Comparison of ENCODE assay signal across 8 cellular contexts in genomic region chr1:162790985-162791357, GRCh38. TPM values are rescaled to one million over a fixed set of nuclear protein-coding genes. Genes with fewer than 3 reads are reported as not detected.
DNase-seq lines count a peak whose midpoint lies in the region; ATAC-seq and TF ChIP-seq lines count a peak whose summit lies in the region.
"Not testable (repeated sequence)": the region's sequence is repeated elsewhere in the genome, so short reads cannot be mapped to it uniquely, and the experiment has no call there.

No MANE protein-coding gene starts in this region.

- H3K4me1 ChIP-seq in duodenal mucosa (ENCODE audit: control insufficient read depth in 1 of 2, insufficient read depth in 2 of 2, low read length in 2 of 2); iPS-20b (ENCODE audit: insufficient read depth, low read length): not testable (repeated sequence)

- H3K9me3 Mint-ChIP-seq in activated CD8-positive, alpha-beta T cell treated with anti-CD3 and anti-CD28 coated beads for 36 hours; type B pancreatic cell: not testable (repeated sequence)

- ATAC-seq in activated CD8-positive, alpha-beta T cell treated with anti-CD3 and anti-CD28 coated beads for 36 hours = not testable (repeated sequence)
- peak; percentile 30 for ATAC-seq in omental fat pad (ENCODE audit: low FRiP score)

- TF ChIP-seq CTCF in activated CD8-positive, alpha-beta T cell treated with anti-CD3 and anti-CD28 coated beads for 36 hours (IDR thresholded peaks at IDR 0.05); omental fat pad (IDR thresholded peaks at IDR 0.05); type B pancreatic cell (conservative IDR thresholded peaks at IDR 0.05): not testable (repeated sequence)

- not testable (repeated sequence) for H3K9me3 ChIP-seq in duodenal mucosa (ENCODE audit: control insufficient read depth in 1 of 2, low read length in 2 of 2); iPS-20b (ENCODE audit: insufficient read depth, low read depth, low read length)

- not testable (repeated sequence) for H3K36me3 ChIP-seq in duodenal mucosa (ENCODE audit: control insufficient read depth in 1 of 2, insufficient read depth in 2 of 2, low read length in 2 of 2); iPS-20b (ENCODE audit: insufficient read depth, low read depth, low read length)

- peak overlapping the region in 1 of 2 donors; percentile 43 for H3K9ac ChIP-seq in duodenal mucosa (ENCODE audit: low read depth in 1 of 2, low read length in 2 of 2)
- not testable (repeated sequence) for H3K9ac ChIP-seq in iPS-20b (ENCODE audit: low read depth, low read length)

- H3K36me3 Mint-ChIP-seq in activated CD8-positive, alpha-beta T cell treated with anti-CD3 and anti-CD28 coated beads for 36 hours (ENCODE audit: low read depth) = peaks cover 11% of the 10 kb centered on the region
- H3K36me3 Mint-ChIP-seq in type B pancreatic cell = not testable (repeated sequence)

- H3K4me1 Mint-ChIP-seq in activated CD8-positive, alpha-beta T cell treated with anti-CD3 and anti-CD28 coated beads for 36 hours (ENCODE audit: low read depth) = peaks cover 11% of the 10 kb centered on the region
- not testable (repeated sequence) for H3K4me1 Mint-ChIP-seq in type B pancreatic cell (ENCODE audit: unreplicated experiment)

- POLR2A ChIA-PET in activated CD8-positive, alpha-beta T cell treated with anti-CD3 and anti-CD28 coated beads for 36 hours (lab: Charles Lee) = not testable (repeated sequence)

- H3K27ac Mint-ChIP-seq in activated CD8-positive, alpha-beta T cell treated with anti-CD3 and anti-CD28 coated beads for 36 hours = peak overlapping the region; percentile 95
- peak overlapping the region; percentile 91 for H3K27ac Mint-ChIP-seq in type B pancreatic cell

- peak overlapping the region; percentile 47 to 70 for H3K4me3 ChIP-seq in duodenal mucosa (ENCODE audit: low read depth in 1 of 2, low read length in 2 of 2)
- peak overlapping the region; percentile 59 for H3K4me3 ChIP-seq in iPS-20b (ENCODE audit: low read length)

- DNase-seq in EL (peak; percentile 24), NCI-H748 (lab: John Stamatoyannopoulos, UW; ENCODE audit: unreplicated experiment) (peak; percentile 56)
- DNase-seq in activated CD8-positive, alpha-beta T cell treated with anti-CD3 and anti-CD28 coated beads for 36 hours = peak; percentile 4
- not testable (repeated sequence) for DNase-seq in omental fat pad (ENCODE audit: low spot score); type B pancreatic cell (ENCODE audit: extremely low spot score, unreplicated experiment)

- not testable (repeated sequence) for H3K27me3 ChIP-seq in duodenal mucosa (ENCODE audit: control insufficient read depth in 1 of 2, insufficient read depth in 2 of 2, low read length in 2 of 2); iPS-20b (ENCODE audit: insufficient read depth, low read length)

- H3K27me3 Mint-ChIP-seq in activated CD8-positive, alpha-beta T cell treated with anti-CD3 and anti-CD28 coated beads for 36 hours; type B pancreatic cell: not testable (repeated sequence)

- intact Hi-C loops in activated CD8-positive, alpha-beta T cell treated with anti-CD3 and anti-CD28 coated beads for 36 hours (cut with micrococcal nuclease) = not testable (repeated sequence)

- TF ChIP-seq EP300 in Ishikawa (IDR thresholded peaks at IDR 0.05; ENCODE audit: borderline replicate concordance) = not testable (repeated sequence)

- CTCF ChIA-PET in activated CD8-positive, alpha-beta T cell treated with anti-CD3 and anti-CD28 coated beads for 36 hours (lab: Charles Lee) = not testable (repeated sequence)

- peak overlapping the region; percentile 87 for H3K4me3 Mint-ChIP-seq in activated CD8-positive, alpha-beta T cell treated with anti-CD3 and anti-CD28 coated beads for 36 hours
- peak overlapping the region; percentile 93 for H3K4me3 Mint-ChIP-seq in type B pancreatic cell

- TF ChIP-seq RAD21 in Ishikawa (IDR thresholded peaks at IDR 0.05; ENCODE audit: low read depth) = not testable (repeated sequence)

- H3K27ac ChIP-seq in duodenal mucosa (ENCODE audit: low read depth, low read length) = peak overlapping the region; percentile 78
- not testable (repeated sequence) for H3K27ac ChIP-seq in iPS-20b (ENCODE audit: low read length)

TF ChIP-seq in Ishikawa, 13 proteins besides CTCF, POLR2A, EP300 and RAD21:
- TF ChIP-seq USF1 (IDR thresholded peaks at IDR 0.05) = peak; percentile 79

RNA-seq across cellular contexts. Expression of gene HSD17B7, which starts 0.5 kb away (rescaled TPM):
- total RNA-seq in activated CD8-positive, alpha-beta T cell treated with anti-CD3 and anti-CD28 coated beads for 36 hours = 10 to 100 TPM; 28.8 to 31.1 TPM
- 10 to 100 TPM; 11.8 to 40.1 (median 20.5) TPM for total RNA-seq in omental fat pad
- total RNA-seq in type B pancreatic cell (ENCODE audit: low replicate concordance) = 21.7 and 24.7 TPM in 2 replicates
